In the genomic region with DNA sequence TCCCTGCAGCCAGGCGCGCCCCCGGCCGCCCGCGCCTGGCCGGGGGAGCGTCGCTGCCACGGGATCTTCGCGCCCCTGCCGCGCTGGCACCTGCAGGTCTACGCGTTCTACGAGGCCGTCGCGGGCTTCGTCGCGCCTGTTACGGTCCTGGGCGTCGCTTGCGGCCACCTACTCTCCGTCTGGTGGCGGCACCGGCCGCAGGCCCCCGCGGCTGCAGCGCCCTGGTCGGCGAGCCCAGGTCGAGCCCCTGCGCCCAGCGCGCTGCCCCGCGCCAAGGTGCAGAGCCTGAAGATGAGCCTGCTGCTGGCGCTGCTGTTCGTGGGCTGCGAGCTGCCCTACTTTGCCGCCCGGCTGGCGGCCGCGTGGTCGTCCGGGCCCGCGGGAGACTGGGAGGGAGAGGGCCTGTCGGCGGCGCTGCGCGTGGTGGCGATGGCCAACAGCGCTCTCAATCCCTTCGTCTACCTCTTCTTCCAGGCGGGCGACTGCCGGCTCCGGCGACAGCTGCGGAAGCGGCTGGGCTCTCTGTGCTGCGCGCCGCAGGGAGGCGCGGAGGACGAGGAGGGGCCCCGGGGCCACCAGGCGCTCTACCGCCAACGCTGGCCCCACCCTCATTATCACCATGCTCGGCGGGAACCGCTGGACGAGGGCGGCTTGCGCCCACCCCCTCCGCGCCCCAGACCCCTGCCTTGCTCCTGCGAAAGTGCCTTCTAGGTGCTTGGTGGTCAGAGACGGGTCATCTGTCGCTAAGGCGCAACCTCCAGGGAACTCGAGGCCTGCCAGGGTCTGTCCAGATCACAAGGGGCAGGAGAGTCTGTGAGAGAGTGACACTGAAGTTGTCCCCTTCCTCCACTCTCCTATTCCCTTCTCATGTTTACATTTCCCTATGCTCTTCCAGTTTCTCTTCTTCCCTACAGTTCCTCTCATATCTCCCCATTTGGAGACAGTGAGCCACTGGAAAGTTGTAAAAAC, we compare ENCODE assay signal across 8 cellular contexts. TPM values are rescaled to one million over a fixed set of nuclear protein-coding genes. Genes with fewer than 3 reads are reported as not detected.
DNase-seq lines count a peak whose midpoint lies in the region; ATAC-seq and TF ChIP-seq lines count a peak whose summit lies in the region.

No MANE protein-coding gene starts in this region.

- H3K4me1 ChIP-seq in GM23338 (ENCODE audit: insufficient read depth) = peaks cover 7% of the 10 kb centered on the region; the same call in 1 of the 2 replicates
- peaks cover 0 to 19% (median 14%) of the 10 kb centered on the region in 4 donors for H3K4me1 ChIP-seq in tibial artery

- no peak overlapping the region for H3K27ac ChIP-seq in GM23338 (ENCODE audit: low read depth)
- H3K27ac ChIP-seq in tibial artery = peak overlapping the region; percentile 29 to 51

- H3K4me1 Mint-ChIP-seq in GM23338 = peaks cover 13% of the 10 kb centered on the region
- peaks cover 36% of the 10 kb centered on the region for H3K4me1 Mint-ChIP-seq in activated CD8-positive, alpha-beta T cell treated with anti-CD3 and anti-CD28 coated beads for 36 hours (ENCODE audit: low read depth)
- H3K4me1 Mint-ChIP-seq in natural killer cell = peaks cover 32 to 36% of the 10 kb centered on the region in 2 donors

- peaks cover 7% of the 10 kb centered on the region; the same call in 1 of the 2 replicates for H3K9me2 ChIP-seq in GM23338 (ENCODE audit: insufficient read depth)

- POLR2A ChIA-PET in activated CD8-positive, alpha-beta T cell treated with anti-CD3 and anti-CD28 coated beads for 36 hours (lab: Charles Lee) = interaction anchor here (1.6 to 4.3 kb wide), 2 partner anchors 10 to 26 kb away, joined by 6 to 23 read pairs; a partner anchor contains a TSS

- H4K20me1 ChIP-seq in GM23338 (replicated peaks; ENCODE audit: insufficient read depth) = no peaks in the 10 kb centered on the region

- TF ChIP-seq POLR2A in NB4 (IDR thresholded peaks at IDR 0.05; ENCODE audit: extremely low read depth, insufficient read length) = no peak

- peak; percentile 71 for ATAC-seq in GM23338
- ATAC-seq in activated CD8-positive, alpha-beta T cell treated with anti-CD3 and anti-CD28 coated beads for 36 hours = peak; percentile 66
- peak; percentile 52 to 67 (median 59) for ATAC-seq in natural killer cell

- H3K79me2 ChIP-seq in GM23338 (replicated peaks; ENCODE audit: insufficient read depth) = no peaks in the 10 kb centered on the region

- H3K27me3 Mint-ChIP-seq in GM23338 (ENCODE audit: insufficient read depth, low read depth, poor library complexity) (peaks cover 43% of the 10 kb centered on the region), natural killer cell (ENCODE audit: low read depth in 2 of 2) (no peaks in the 10 kb centered on the region)
- H3K27me3 Mint-ChIP-seq in activated CD8-positive, alpha-beta T cell treated with anti-CD3 and anti-CD28 coated beads for 36 hours = peaks cover 1% of the 10 kb centered on the region

- peak overlapping the region; percentile 84 for H2AFZ ChIP-seq in GM23338

- H3K4me3 Mint-ChIP-seq in GM23338 (peak overlapping the region; percentile 68), natural killer cell (peak overlapping the region; percentile 90)
- peak overlapping the region; percentile 67 for H3K4me3 Mint-ChIP-seq in activated CD8-positive, alpha-beta T cell treated with anti-CD3 and anti-CD28 coated beads for 36 hours

- H3K27ac Mint-ChIP-seq in GM23338 (no peak overlapping the region), natural killer cell (peak overlapping the region; percentile 54 to 70)
- peak overlapping the region; percentile 76 for H3K27ac Mint-ChIP-seq in activated CD8-positive, alpha-beta T cell treated with anti-CD3 and anti-CD28 coated beads for 36 hours

- CTCF ChIA-PET in activated CD8-positive, alpha-beta T cell treated with anti-CD3 and anti-CD28 coated beads for 36 hours (lab: Charles Lee) = interaction anchor here (1.3 kb wide), 1 partner anchor 16 kb away, joined by 3 read pairs; no protein-coding TSS in a partner anchor

- intact Hi-C loops in activated CD8-positive, alpha-beta T cell treated with anti-CD3 and anti-CD28 coated beads for 36 hours (cut with micrococcal nuclease) = loop anchor here (5.0 kb wide), 1 partner anchor 64 kb away; a partner anchor contains a TSS
- intact Hi-C loops in natural killer cell (cut with micrococcal nuclease) (loop anchor here (10.0 kb wide), 2 partner anchors 66 to 1564 kb away; a partner anchor contains a TSS), tibial artery (cut with DNase I; ENCODE audit: low total_unique reads) (no loop called here)

- H3K4me3 ChIP-seq in GM23338 (peak overlapping the region; percentile 62), NB4 (ENCODE audit: low read depth, low read length) (peak overlapping the region; percentile 33), epithelial cell of esophagus (ENCODE audit: low read length) (peak overlapping the region; percentile 30), tibial artery (peak overlapping the region; percentile 57 to 66)

- H3F3A ChIP-seq in GM23338 (replicated peaks; ENCODE audit: low read depth) = no peaks in the 10 kb centered on the region

- H3K27me3 ChIP-seq in GM23338 (ENCODE audit: insufficient read depth) = peaks cover 65% of the 10 kb centered on the region
- H3K27me3 ChIP-seq in tibial artery = no peaks in the 10 kb centered on the region

- no peaks in the 10 kb centered on the region for H3K36me3 ChIP-seq in GM23338 (ENCODE audit: insufficient read depth)
- H3K36me3 ChIP-seq in tibial artery = no peaks in the 10 kb centered on the region

- no peaks in the 10 kb centered on the region for H3K9me3 ChIP-seq in tibial artery

- H3K4me2 ChIP-seq in GM23338 = peak overlapping the region; percentile 78

- H3K36me3 Mint-ChIP-seq in GM23338 (ENCODE audit: low read depth) = peaks cover 3% of the 10 kb centered on the region; the same call in 1 of the 3 replicates
- H3K36me3 Mint-ChIP-seq in activated CD8-positive, alpha-beta T cell treated with anti-CD3 and anti-CD28 coated beads for 36 hours (ENCODE audit: low read depth) = no peaks in the 10 kb centered on the region
- H3K36me3 Mint-ChIP-seq in natural killer cell = no peaks in the 10 kb centered on the region

- DNase-seq in GM10266 (ENCODE audit: extremely low spot score) (peak; percentile 72), GM23338 (ENCODE audit: low spot score) (peak; percentile 65), NB4 (ENCODE audit: low read depth) (peak; percentile 73), epithelial cell of esophagus (ENCODE audit: low read depth) (peak; percentile 37), natural killer cell (peak; percentile 39), tibial artery (peak in 1 of 2 donors; percentile 69), NCI-H2107 (lab: John Stamatoyannopoulos, UW) (no peak)
- DNase-seq in activated CD8-positive, alpha-beta T cell treated with anti-CD3 and anti-CD28 coated beads for 36 hours = peak; percentile 50

- H3K9me3 Mint-ChIP-seq in GM23338 (peaks cover 5% of the 10 kb centered on the region; the same call in 2 of the 3 replicates), natural killer cell (no peaks in the 10 kb centered on the region)
- no peaks in the 10 kb centered on the region for H3K9me3 Mint-ChIP-seq in activated CD8-positive, alpha-beta T cell treated with anti-CD3 and anti-CD28 coated beads for 36 hours

- TF ChIP-seq CTCF in GM10266 (IDR thresholded peaks at IDR 0.05; ENCODE audit: control insufficient read depth, insufficient read depth, low read depth, missing control alignments) = no peak
- TF ChIP-seq CTCF in GM23338 (conservative IDR thresholded peaks at IDR 0.05; ENCODE audit: low read depth in 2 of 2) = no peak
- TF ChIP-seq CTCF in NB4 (IDR thresholded peaks at IDR 0.05; ENCODE audit: low read depth, low read length) = no peak
- TF ChIP-seq CTCF in activated CD8-positive, alpha-beta T cell treated with anti-CD3 and anti-CD28 coated beads for 36 hours (IDR thresholded peaks at IDR 0.05) = no peak
- TF ChIP-seq CTCF in epithelial cell of esophagus (IDR thresholded peaks at IDR 0.05; ENCODE audit: insufficient read depth, low read depth, low read length, missing control alignments) = no peak
- TF ChIP-seq CTCF in natural killer cell (IDR thresholded peaks at IDR 0.05) = no peak
- no peak for TF ChIP-seq CTCF in tibial artery (IDR thresholded peaks at IDR 0.05)

TF ChIP-seq in GM23338, 12 proteins besides CTCF, POLR2A, EP300 and RAD21:
- peak; percentile 43 for TF ChIP-seq EZH2 (IDR thresholded peaks at IDR 0.05; ENCODE audit: low read depth, unreplicated experiment)
- no peak for TF ChIP-seq CREB1 (CRISPR knock-in tag; IDR thresholded peaks at IDR 0.05; ENCODE audit: low read depth)

RNA-seq across cellular contexts. Expression of a gene that starts 1.3 kb away (rescaled TPM):
- total RNA-seq in GM23338 (2014; rRNA removed; shearing (Covaris generic)) = 0.21 TPM in 1 of 2 replicates, not detected in the other
- 0.10 and 0.47 TPM in 2 replicates for polyA plus RNA-seq in GM23338 (2016; fragmentation: Nextera tagmentation; extraction: Ambion mirVana)
- under 1 TPM; 0.45 to 0.76 TPM for total RNA-seq in activated CD8-positive, alpha-beta T cell treated with anti-CD3 and anti-CD28 coated beads for 36 hours
- under 1 TPM; 0.63 to 0.97 (median 0.89) TPM for total RNA-seq in natural killer cell

RNA-seq across cellular contexts. Expression of a gene that starts 25.4 kb away (rescaled TPM):
- total RNA-seq in GM23338 (2014; rRNA removed; shearing (Covaris generic)) = 2.4 and 6.3 TPM in 2 replicates
- 6.9 and 7.1 TPM in 2 replicates for polyA plus RNA-seq in GM23338 (2016; fragmentation: Nextera tagmentation; extraction: Ambion mirVana)
- total RNA-seq in activated CD8-positive, alpha-beta T cell treated with anti-CD3 and anti-CD28 coated beads for 36 hours = 1 to 10 TPM; 9.2 to 9.8 TPM
- 1 to 10 TPM in 2 of 3 donors, under 1 TPM in 1; 0.96 to 1.5 (median 1.4) TPM for total RNA-seq in natural killer cell
